13 cellular contexts compared by ENCODE assay signal in the genomic region with DNA sequence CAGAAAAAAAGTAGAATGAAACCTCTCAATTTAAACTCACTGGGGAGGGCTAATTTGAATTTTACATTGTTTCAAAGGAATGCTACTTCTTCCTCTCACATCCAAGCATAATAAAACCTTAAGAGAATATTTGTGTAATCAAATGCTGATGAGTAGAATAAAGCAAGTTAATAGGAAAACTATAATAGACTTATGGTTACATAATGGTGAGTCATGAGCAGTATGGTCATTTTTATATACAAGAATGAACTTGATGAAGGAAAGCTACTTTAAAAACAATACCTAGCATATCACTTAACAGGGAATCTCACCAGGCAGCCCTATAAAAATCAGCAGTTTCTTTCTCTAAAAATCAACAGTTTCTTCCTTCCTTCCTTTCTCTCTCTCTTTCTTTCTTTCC.
DNase-seq lines count a peak whose midpoint lies in the region; TF ChIP-seq lines count a peak whose summit lies in the region.
"Had no signal": no experiment of that assay in that cellular context is flagged by ENCODE, and none has a peak within 500 bp of the region (broad histone marks: within the 10 kb centered on the region; RNA-seq: fewer than 3 reads in every experiment).

No MANE protein-coding gene starts in this region.

- DNase-seq in HCEC 1CT, result peak; percentile 71
- DNase-seq in SJSA1 (ENCODE audit: low read depth in 1 of 2, low spot score in 2 of 2), result peak in 1 of 2 experiments; percentile 69
- DNase-seq in esophagus squamous epithelium (lab: John Stamatoyannopoulos, UW), result no peak
- no peak for DNase-seq in thyroid gland
- no peak for DNase-seq in NCI-H1048 (lab: John Stamatoyannopoulos, UW)
- no peak for DNase-seq in NCI-H1417 treated with DMSO at 0.1 percent for 48 hours (lab: John Stamatoyannopoulos, UW)
- DNase-seq: activated gamma-delta T cell treated with Interleukin-2 at 50 U/mL for 16 hours; CD4-positive, alpha-beta memory T cell; NCI-H187 treated with DMSO at 0.1 percent for 48 hours; Peyer's patch; T-helper 1 cell had no signal

- no peak overlapping the region for H3K4me3 ChIP-seq in SJSA1
- H3K4me3 ChIP-seq in esophagus squamous epithelium, result no peak overlapping the region
- H3K4me3 ChIP-seq in skin epidermis, result no peak overlapping the region
- H3K4me3 ChIP-seq in thyroid gland (replicated peaks in 1 of 3), result no peak overlapping the region
- H3K4me3 ChIP-seq: Peyer's patch had no signal

- H3K36me3 ChIP-seq in SJSA1, result no peaks in the 10 kb centered on the region
- H3K36me3 ChIP-seq in esophagus squamous epithelium, result no peaks in the 10 kb centered on the region
- no peaks in the 10 kb centered on the region for H3K36me3 ChIP-seq in thyroid gland
- H3K36me3 ChIP-seq: Peyer's patch had no signal

- intact Hi-C loops in esophagus squamous epithelium (cut with DNase I) (no loop called here), thyroid gland (cut with DNase I) (no loop called here)

- no peaks in the 10 kb centered on the region for H3K27me3 ChIP-seq in SJSA1 (replicated peaks)
- H3K27me3 ChIP-seq in esophagus squamous epithelium, result no peaks in the 10 kb centered on the region
- H3K27me3 ChIP-seq in thyroid gland, result no peaks in the 10 kb centered on the region
- H3K27me3 ChIP-seq: Peyer's patch had no signal

- H3K27ac ChIP-seq in SJSA1 (peak overlapping the region; percentile 47), esophagus squamous epithelium (peak overlapping the region; percentile 73 to 83 (median 78)), skin epidermis (peak overlapping the region in 18 of 21 experiments; percentile 4 to 80 (median 64)), thyroid gland (no peak overlapping the region)
- H3K27ac ChIP-seq: HL-60, Peyer's patch had no signal

- TF ChIP-seq CTCF in esophagus squamous epithelium (IDR thresholded peaks at IDR 0.05) (no peak), thyroid gland (IDR thresholded peaks at IDR 0.05) (no peak)

- no peak for TF ChIP-seq POLR2A in esophagus squamous epithelium (IDR thresholded peaks at IDR 0.05)
- no peak for TF ChIP-seq POLR2A in thyroid gland (IDR thresholded peaks at IDR 0.05)

- H3K9me3 ChIP-seq in SJSA1 (replicated peaks), result no peaks in the 10 kb centered on the region
- H3K9me3 ChIP-seq in esophagus squamous epithelium, result no peaks in the 10 kb centered on the region
- no peaks in the 10 kb centered on the region for H3K9me3 ChIP-seq in thyroid gland
- H3K9me3 ChIP-seq: Peyer's patch had no signal

- H3K4me1 ChIP-seq in SJSA1 (replicated peaks) (peaks cover 35% of the 10 kb centered on the region), esophagus squamous epithelium (peaks cover 0 to 32% (median 18%) of the 10 kb centered on the region in 3 donors), thyroid gland (no peaks in the 10 kb centered on the region)
- H3K4me1 ChIP-seq: Peyer's patch had no signal

Comparison
In these comparisons a context has a peak if more than half of its experiments do, and no peak if none do; other contexts are left out.
1. H3K27ac ChIP-seq: peak in SJSA1 (single experiment), esophagus squamous epithelium (4 of 4) and skin epidermis (18 of 21); none in thyroid gland (0 of 3).